In genomic region chr11:133952199-133953190, GRCh38 we compare ENCODE assay signal across 2 cellular contexts.
TF ChIP-seq lines count a peak whose summit lies in the region.

No MANE protein-coding gene starts in this region.

TF ChIP-seq in IMR-90, 13 proteins besides CTCF, POLR2A, EP300 and RAD21 (continued from another document):
- TF ChIP-seq SMC3 (IDR thresholded peaks at IDR 0.05; ENCODE audit: low read depth, low read length) = no peak

TF ChIP-seq in endothelial cell of umbilical vein, 7 proteins besides CTCF, POLR2A, EP300 and RAD21:
- TF ChIP-seq, protein P1, sequence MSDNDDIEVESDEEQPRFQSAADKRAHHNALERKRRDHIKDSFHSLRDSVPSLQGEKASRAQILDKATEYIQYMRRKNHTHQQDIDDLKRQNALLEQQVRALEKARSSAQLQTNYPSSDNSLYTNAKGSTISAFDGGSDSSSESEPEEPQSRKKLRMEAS (IDR thresholded peaks at IDR 0.05; ENCODE audit: insufficient read depth, insufficient read length) = peak; percentile 8
- TF ChIP-seq POLR2AphosphoS5 (IDR thresholded peaks at IDR 0.05; ENCODE audit: insufficient read depth, low read depth, low read length) = no peak
